ENCODE assay signal across 8 cellular contexts in the genomic region with DNA sequence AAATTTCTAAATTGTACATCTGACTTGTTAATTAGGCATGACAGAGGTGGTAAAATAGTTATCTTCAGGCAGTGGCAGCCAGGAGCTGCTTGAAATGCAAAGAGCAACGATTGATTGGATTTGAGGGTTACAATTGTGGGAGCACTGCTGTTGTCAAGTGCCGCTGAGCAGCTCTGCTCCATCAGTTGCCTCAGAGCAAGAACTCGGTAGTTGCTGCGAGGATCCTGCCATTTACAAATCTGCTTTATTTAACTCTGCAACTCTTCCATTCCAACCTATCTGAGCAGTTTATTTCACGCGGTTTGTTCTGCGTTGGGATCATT. TPM values are rescaled to one million over a fixed set of nuclear protein-coding genes. Genes with fewer than 3 reads are reported as not detected.
DNase-seq lines count a peak whose midpoint lies in the region; ATAC-seq and TF ChIP-seq lines count a peak whose summit lies in the region.

No MANE protein-coding gene starts in this region.

- peaks cover 89% of the 10 kb centered on the region for H3K4me1 ChIP-seq in neuron (ENCODE audit: insufficient read depth, low read length)

- TF ChIP-seq CTCF in GM12864 (IDR thresholded peaks at IDR 0.05; ENCODE audit: low read depth, low read length, missing control alignments): no peak
- no peak for TF ChIP-seq CTCF in epithelial cell of proximal tubule (conservative IDR thresholded peaks at IDR 0.05; ENCODE audit: low read depth, low read length)

- no peak overlapping the region for H2AFZ ChIP-seq in neuron (ENCODE audit: low read depth, low read length)

- H3K4me3 ChIP-seq in GM12864 (ENCODE audit: low read depth, low read length) (peak overlapping the region; percentile 17), epithelial cell of proximal tubule (ENCODE audit: low read depth, low read length) (peak overlapping the region; percentile 2), neuron (ENCODE audit: low read length) (peak overlapping the region; percentile 16)

- no peaks in the 10 kb centered on the region for H3K9me3 ChIP-seq in neuron (ENCODE audit: low read length)

- H3K36me3 ChIP-seq in neuron (ENCODE audit: insufficient read depth, low read length): no peaks in the 10 kb centered on the region

- no peak for DNase-seq in GM12864 (ENCODE audit: low read depth)
- DNase-seq in NCI-H345 (lab: John Stamatoyannopoulos, UW): peak; percentile 74
- no peak for DNase-seq in epithelial cell of proximal tubule (ENCODE audit: low read depth)
- no peak for DNase-seq in T1000 (lab: John Stamatoyannopoulos, UW)

- no peak for ATAC-seq in GM21367 (IDR thresholded peaks at IDR 0.05; ENCODE audit: unreplicated experiment)
- ATAC-seq in GM19351 (IDR thresholded peaks at IDR 0.05; ENCODE audit: unreplicated experiment): no peak
- no peak for ATAC-seq in GM19023 (IDR thresholded peaks at IDR 0.05; ENCODE audit: unreplicated experiment)

- no peaks in the 10 kb centered on the region for H3K27me3 ChIP-seq in neuron (ENCODE audit: insufficient read depth, low read length)

RNA-seq across cellular contexts. Expression of a gene that starts 12.6 kb away (rescaled TPM):
- total RNA-seq in epithelial cell of proximal tubule: 11.0 and 20.3 TPM in 2 replicates

RNA-seq across cellular contexts. Expression of a gene that starts 52.8 kb away (rescaled TPM):
- 97.7 and 100 TPM in 2 replicates for total RNA-seq in epithelial cell of proximal tubule
